9 cellular contexts compared by ENCODE assay signal in genomic region chr5:112737088-112737471, GRCh38. TPM values are rescaled to one million over a fixed set of nuclear protein-coding genes. Genes with fewer than 3 reads are reported as not detected.
DNase-seq lines count a peak whose midpoint lies in the region; ATAC-seq and TF ChIP-seq lines count a peak whose summit lies in the region.
"Had no signal": no experiment of that assay in that cellular context is flagged by ENCODE, and none has a peak within 500 bp of the region (broad histone marks: within the 10 kb centered on the region; RNA-seq: fewer than 3 reads in every experiment).

No MANE protein-coding gene starts in this region.

- intact Hi-C loops in MCF 10A (cut with micrococcal nuclease), result loop anchor here (5.0 kb wide), 1 partner anchor 45 kb away; no protein-coding TSS in a partner anchor

- H3K36me3 Mint-ChIP-seq in MCF 10A (ENCODE audit: insufficient read depth, unreplicated experiment) (no peaks in the 10 kb centered on the region), mesothelial cell of epicardium (no peaks in the 10 kb centered on the region)

- H3K4me1 Mint-ChIP-seq in MCF 10A (ENCODE audit: insufficient read depth, unreplicated experiment), result peaks cover 6% of the 10 kb centered on the region
- H3K4me1 Mint-ChIP-seq in mesothelial cell of epicardium, result peaks cover 12% of the 10 kb centered on the region

- H3K4me1 ChIP-seq in HUES64 (ENCODE audit: insufficient read depth, low read length), result peaks cover 10% of the 10 kb centered on the region; the same call in 1 of the 2 replicates
- H3K4me1 ChIP-seq in foreskin keratinocyte, result peaks cover 10% of the 10 kb centered on the region

- no TSS peak for BruUV-seq in MCF 10A (replicated peaks; lab: Mats Ljungman, UMichigan)

- H3K9me3 Mint-ChIP-seq in MCF 10A (ENCODE audit: unreplicated experiment) (no peaks in the 10 kb centered on the region), mesothelial cell of epicardium (no peaks in the 10 kb centered on the region)

- DNase-seq in MCF 10A (ENCODE audit: unreplicated experiment) (no peak), mesothelial cell of epicardium (ENCODE audit: low spot score in 2 of 2, unreplicated experiment in 2 of 2) (no peak), NCI-H1694 treated with DMSO at 0.1 percent for 48 hours (lab: John Stamatoyannopoulos, UW) (no peak), foreskin keratinocyte (no peak), amygdala (lab: John Stamatoyannopoulos, UW) (no peak), KG1 (lab: John Stamatoyannopoulos, UW) (no peak)

- WGBS in HUES64, result no CpG with 5 or more reads among the region's 2 CpGs

- CTCF ChIA-PET in MCF 10A (lab: Yijun Ruan, JAX), result interaction anchor here (0.7 to 6.2 kb wide), 3 partner anchors 13 to 191 kb away, joined by 3 to 38 read pairs (median 5); no protein-coding TSS in a partner anchor

- POLR2A ChIA-PET in MCF 10A (lab: Yijun Ruan, JAX), result interaction anchor here (0.6 to 4.7 kb wide), 11 partner anchors 8 to 238 kb away, joined by 3 to 44 read pairs (median 6); partner anchors contain the start of gene SRP19

- H3K27me3 Mint-ChIP-seq in MCF 10A (ENCODE audit: insufficient read depth, unreplicated experiment), result no peaks in the 10 kb centered on the region
- H3K27me3 Mint-ChIP-seq in mesothelial cell of epicardium (ENCODE audit: low read depth), result no peaks in the 10 kb centered on the region

- no peak for TF ChIP-seq CTCF in MCF 10A (IDR thresholded peaks at IDR 0.05; ENCODE audit: unreplicated experiment)
- TF ChIP-seq CTCF in mesothelial cell of epicardium (IDR thresholded peaks at IDR 0.05; ENCODE audit: unreplicated experiment), result no peak
- no peak for TF ChIP-seq CTCF in foreskin keratinocyte (conservative IDR thresholded peaks at IDR 0.05)

- peak overlapping the region; percentile 92 for H3K4me3 Mint-ChIP-seq in MCF 10A (ENCODE audit: unreplicated experiment)
- peak overlapping the region; percentile 96 for H3K4me3 Mint-ChIP-seq in mesothelial cell of epicardium

- peak overlapping the region; percentile 92 for H3K27ac Mint-ChIP-seq in MCF 10A (ENCODE audit: low read depth, unreplicated experiment)
- H3K27ac Mint-ChIP-seq in mesothelial cell of epicardium, result no peak overlapping the region

- peak overlapping the region; percentile 40; the same call in 1 of the 2 replicates for H3K9ac ChIP-seq in HUES64 (ENCODE audit: low read depth, low read length)

- no peaks in the 10 kb centered on the region for H3K9me3 ChIP-seq in HUES64 (ENCODE audit: insufficient read depth, low read depth, low read length)

- no peaks in the 10 kb centered on the region for H3K36me3 ChIP-seq in HUES64 (ENCODE audit: insufficient read depth, low read length)

- no peaks in the 10 kb centered on the region for H3K27me3 ChIP-seq in HUES64 (ENCODE audit: insufficient read depth, low read length)
- H3K27me3 ChIP-seq in foreskin keratinocyte, result no peaks in the 10 kb centered on the region

- ATAC-seq in GM18502 (IDR thresholded peaks at IDR 0.05; ENCODE audit: poor library complexity, unreplicated experiment) (peak; percentile 2), foreskin keratinocyte (no peak)

- H3K27ac ChIP-seq in HUES64 (ENCODE audit: low read depth, low read length), result no peak overlapping the region
- H3K27ac ChIP-seq in foreskin keratinocyte, result no peak overlapping the region
- H3K27ac ChIP-seq: VCaP had no signal

- peak overlapping the region; percentile 80 for H3K4me3 ChIP-seq in HUES64 (ENCODE audit: low read length)

RNA-seq across cellular contexts. Expression of gene APC, which starts 0.6 kb away (rescaled TPM):
- 17.6 TPM for polyA plus RNA-seq in HUES64 (2013, experiment 1 of 2)
- 17.9 TPM for polyA plus RNA-seq in HUES64 (2013, experiment 2 of 2)
- total RNA-seq in MCF 10A (2022) (24.9 and 31.8 TPM in 2 replicates), mesothelial cell of epicardium (53.7 to 56.3 TPM (median 54.6 TPM) in 3 replicates), foreskin keratinocyte (25.7 and 26.6 TPM in 2 replicates)
- polyA plus RNA-seq in foreskin keratinocyte, result 1.5 and 1.7 TPM in 2 replicates
